1 cellular context compared by ENCODE assay signal in genomic region chr1:43348809-43349593, GRCh38.
TF ChIP-seq lines count a peak whose summit lies in the region.

No MANE protein-coding gene starts in this region.

TF ChIP-seq in HepG2, 621 proteins besides CTCF, POLR2A, EP300 and RAD21 (continued from another document and continues in another):
- TF ChIP-seq ZNF687 (CRISPR knock-in tag; IDR thresholded peaks at IDR 0.05) (peak; percentile 96), SRY (CRISPR knock-in tag; IDR thresholded peaks at IDR 0.05) (peak; percentile 72; the same call in 1 of the 2 replicates), BRF2 (CRISPR knock-in tag; IDR thresholded peaks at IDR 0.05) (peak; percentile 44; the same call in 1 of the 2 replicates), ZNF143 (CRISPR knock-in tag; IDR thresholded peaks at IDR 0.05) (no peak), ARID5B (CRISPR knock-in tag; IDR thresholded peaks at IDR 0.05) (peak; percentile 21; the same call in 1 of the 2 replicates), ZBTB25 (CRISPR knock-in tag; IDR thresholded peaks at IDR 0.05) (no peak), ARID3A (IDR thresholded peaks at IDR 0.05; ENCODE audit: low read depth, low read length) (peak; percentile 38; the same call in 1 of the 2 replicates), TFDP1 (CRISPR knock-in tag; IDR thresholded peaks at IDR 0.05; ENCODE audit: borderline replicate concordance) (peak; percentile 86; the same call in 1 of the 2 replicates), MAF1 (CRISPR knock-in tag; IDR thresholded peaks at IDR 0.05; ENCODE audit: borderline replicate concordance) (peak; percentile 70; the same call in 1 of the 2 replicates), HNF1A (IDR thresholded peaks at IDR 0.05; ENCODE audit: low read depth) (no peak), HNF1A (CRISPR knock-in tag; IDR thresholded peaks at IDR 0.05; ENCODE audit: borderline replicate concordance) (0 out of 2 replicates have a peak, but pooled peaks have one; percentile 15), ZNF24 (IDR thresholded peaks at IDR 0.05) (no peak), ZFP82 (CRISPR knock-in tag; IDR thresholded peaks at IDR 0.05; ENCODE audit: borderline replicate concordance) (0 out of 2 replicates have a peak, but pooled peaks have one; percentile 77), SPEN (CRISPR knock-in tag; IDR thresholded peaks at IDR 0.05; ENCODE audit: low read depth) (peak; percentile 38; the same call in 1 of the 2 replicates), MYC (CRISPR knock-in tag; IDR thresholded peaks at IDR 0.05; ENCODE audit: borderline replicate concordance) (peak; percentile 65; the same call in 1 of the 2 replicates), ZNF136 (CRISPR knock-in tag; IDR thresholded peaks at IDR 0.05; ENCODE audit: low read depth) (no peak), NFE2L1 (CRISPR knock-in tag; IDR thresholded peaks at IDR 0.05; ENCODE audit: borderline replicate concordance) (0 out of 2 replicates have a peak, but pooled peaks have one; percentile 15), SALL2 (CRISPR knock-in tag; IDR thresholded peaks at IDR 0.05) (peak; percentile 77), ATF7-NPFF (CRISPR knock-in tag; IDR thresholded peaks at IDR 0.05; ENCODE audit: low read depth) (peak; percentile 45; the same call in 1 of the 2 replicates), BCL3 (CRISPR knock-in tag; IDR thresholded peaks at IDR 0.05) (peak; percentile 63; the same call in 1 of the 2 replicates), ZNF790 (CRISPR knock-in tag; IDR thresholded peaks at IDR 0.05; ENCODE audit: borderline replicate concordance) (peak; percentile 41; the same call in 1 of the 2 replicates), ZBTB10 (CRISPR knock-in tag; IDR thresholded peaks at IDR 0.05; ENCODE audit: borderline replicate concordance) (peak; percentile 55; the same call in 1 of the 2 replicates), NCOA1 (CRISPR knock-in tag; IDR thresholded peaks at IDR 0.05) (0 out of 2 replicates have a peak, but pooled peaks have one; percentile 52), IRF9 (CRISPR knock-in tag; IDR thresholded peaks at IDR 0.05; ENCODE audit: borderline replicate concordance) (peak; percentile 85; the same call in 1 of the 2 replicates), DR1 (CRISPR knock-in tag; IDR thresholded peaks at IDR 0.05) (peak; percentile 42; the same call in 1 of the 2 replicates)
